ENCODE assay signal across 21 cellular contexts in genomic region chr4:5732158-5732557, GRCh38. TPM values are rescaled to one million over a fixed set of nuclear protein-coding genes. Genes with fewer than 3 reads are reported as not detected.
"Had no signal": no experiment of that assay in that cellular context is flagged by ENCODE, and none has a peak within 500 bp of the region (broad histone marks: within the 10 kb centered on the region; RNA-seq: fewer than 3 reads in every experiment).

No MANE protein-coding gene starts in this region.

- DNase-seq: KBM-7, NCI-H1048, NCI-H1105, NCI-H1417 treated with DMSO at 0.1 percent for 48 hours, NCI-H187, NCI-H2029, NCI-H2081 treated with DMSO at 0.1 percent for 48 hours, NCI-H2171, NCI-H226, NCI-H446, NCI-H510A, NCI-H524 treated with DMSO at 0.1 percent for 48 hours, NCI-H69, NCI-H774, Right ventricle myocardium superior, RPMI8226, SIG-M5 had no signal

- H3K9me3 ChIP-seq: SJSA1 had no signal

- H3K27ac ChIP-seq: HL-60, SJSA1, SK-N-MC had no signal

- H3K4me3 ChIP-seq: SJSA1, SK-N-MC had no signal

- H3K27me3 ChIP-seq: SJSA1 had no signal

- H3K4me1 ChIP-seq: SJSA1 had no signal

RNA-seq across cellular contexts. Expression of gene EVC, which starts 21.2 kb away (rescaled TPM):
- total RNA-seq: HT-29 had no signal

RNA-seq across cellular contexts. Expression of gene EVC2, which starts 23.8 kb away (rescaled TPM):
- total RNA-seq: HT-29 had no signal
